In genomic region chr17:32483451-32484019, GRCh38 we compare ENCODE assay signal across 8 cellular contexts. TPM values are rescaled to one million over a fixed set of nuclear protein-coding genes. Genes with fewer than 3 reads are reported as not detected.
DNase-seq lines count a peak whose midpoint lies in the region; ATAC-seq, FAIRE-seq and TF ChIP-seq lines count a peak whose summit lies in the region.

No MANE protein-coding gene starts in this region.

- H3K9ac ChIP-seq in iPS-18a (ENCODE audit: low read length): peak overlapping the region; percentile 0

- intact Hi-C loops in PC-9 (cut with micrococcal nuclease; ENCODE audit: unreplicated experiment) (loop anchor here (1.0 kb wide), 2 partner anchors 126 to 272 kb away; no protein-coding TSS in a partner anchor), sciatic nerve (cut with DNase I) (no loop called here)

- no peaks in the 10 kb centered on the region for H3K9me2 ChIP-seq in PC-9 (ENCODE audit: insufficient read depth)

- H3K4me2 ChIP-seq in PC-9: no peak overlapping the region

- H3K4me3 ChIP-seq in PC-9 (no peak overlapping the region), bronchial epithelial cell (ENCODE audit: low read depth, low read length) (no peak overlapping the region), iPS-18a (ENCODE audit: low read length) (no peak overlapping the region)

- H3K9me3 ChIP-seq in PC-9 (ENCODE audit: insufficient read depth, low read depth): no peaks in the 10 kb centered on the region
- H3K9me3 ChIP-seq in iPS-18a (ENCODE audit: control insufficient read depth, low read depth, low read length): no peaks in the 10 kb centered on the region

- POLR2A ChIA-PET in PC-9 (lab: Charles Lee; ENCODE audit: unreplicated experiment): no interaction called here

- no peak for FAIRE-seq in bronchial epithelial cell (lab: Jason Lieb, UNC)

- BruUV-seq in PC-9 (replicated peaks; lab: Mats Ljungman, UMichigan): no TSS peak

- H3K36me3 ChIP-seq in PC-9 (ENCODE audit: low read depth) (peaks cover 16% of the 10 kb centered on the region), bronchial epithelial cell (ENCODE audit: control insufficient read depth, insufficient read depth, low read length) (peaks cover 8% of the 10 kb centered on the region), iPS-18a (ENCODE audit: control insufficient read depth, low read depth, low read length) (peaks cover 36% of the 10 kb centered on the region)

- no peak overlapping the region for H2AFZ ChIP-seq in PC-9

- CTCF ChIA-PET in PC-9 (lab: Charles Lee): interaction anchor here (1.1 to 1.2 kb wide), 3 partner anchors 68 to 394 kb away, joined by 3 read pairs; no protein-coding TSS in a partner anchor

- DNase-seq in GM03348 (ENCODE audit: low spot score): peak; percentile 88
- peak; percentile 72 to 76 for DNase-seq in Kasumi-1 (lab: John Stamatoyannopoulos, UW)
- DNase-seq in PC-9: peak; percentile 37 to 53
- peak; percentile 51 for DNase-seq in bronchial epithelial cell (ENCODE audit: low read depth)
- peak; percentile 87 for DNase-seq in sciatic nerve (ENCODE audit: low spot score)

- peaks cover 10% of the 10 kb centered on the region; the same call in 1 of the 2 replicates for H4K20me1 ChIP-seq in PC-9 (ENCODE audit: insufficient read depth)

- H3K79me2 ChIP-seq in PC-9 (ENCODE audit: low read depth): no peaks in the 10 kb centered on the region

- peaks cover 8% of the 10 kb centered on the region; the same call in 1 of the 2 replicates for H3K4me1 ChIP-seq in PC-9 (replicated peaks; ENCODE audit: insufficient read depth)
- peaks cover 16% of the 10 kb centered on the region for H3K4me1 ChIP-seq in iPS-18a (ENCODE audit: control insufficient read depth, low read depth, low read length)

- no peaks in the 10 kb centered on the region for H3K27me3 ChIP-seq in PC-9 (ENCODE audit: insufficient read depth, low read depth)
- H3K27me3 ChIP-seq in bronchial epithelial cell (ENCODE audit: control insufficient read depth, insufficient read depth, low read length): no peaks in the 10 kb centered on the region
- no peaks in the 10 kb centered on the region for H3K27me3 ChIP-seq in iPS-18a (ENCODE audit: control insufficient read depth, insufficient read depth, low read length)

- H3K27ac ChIP-seq in PC-9 (no peak overlapping the region), iPS-18a (ENCODE audit: low read length) (peak overlapping the region; percentile 3)

- TF ChIP-seq CTCF in PC-9 (conservative IDR thresholded peaks at IDR 0.05) (peak; percentile 61; the same call in 1 of the 2 replicates), bronchial epithelial cell (IDR thresholded peaks at IDR 0.05; ENCODE audit: insufficient read depth, low read length, severe bottlenecking) (peak; percentile 80)

- H3F3A ChIP-seq in PC-9 (ENCODE audit: insufficient read depth, low read depth): peaks cover 54% of the 10 kb centered on the region

- peak; percentile 93 for ATAC-seq in sciatic nerve
- no peak for ATAC-seq in GM19455 (IDR thresholded peaks at IDR 0.05; ENCODE audit: unreplicated experiment)
- ATAC-seq in HG03159 (IDR thresholded peaks at IDR 0.05; ENCODE audit: unreplicated experiment): no peak

RNA-seq across cellular contexts. Expression of gene CDK5R1, which starts 3.3 kb away (rescaled TPM):
- 1.8 and 2.1 TPM in 2 replicates for total RNA-seq in PC-9 (2021)
- 2.9 and 5.5 TPM in 2 replicates for total RNA-seq in bronchial epithelial cell
- total RNA-seq in sciatic nerve: 1.3 TPM

RNA-seq across cellular contexts. Expression of gene PSMD11, which starts 39.2 kb away (rescaled TPM):
- total RNA-seq in PC-9 (2021) (145 and 149 TPM in 2 replicates), bronchial epithelial cell (74.2 and 98.2 TPM in 2 replicates), sciatic nerve (58.8 TPM)
